In genomic region chr4:95409750-95410149, GRCh38 we compare ENCODE assay signal across 22 cellular contexts.
A peak's percentile ranks its signal among the peaks of the same experiment; 100 is the strongest.
DNase-seq lines count a peak whose midpoint lies in the region; ATAC-seq, FAIRE-seq and TF ChIP-seq lines count a peak whose summit lies in the region.
"Had no signal": no experiment of that assay in that cellular context is flagged by ENCODE, and none has a peak within 500 bp of the region (broad histone marks: within the 10 kb centered on the region; RNA-seq: fewer than 3 reads in every experiment).

No MANE protein-coding gene starts in this region.

- H3K4me3 ChIP-seq in A549: no peak overlapping the region
- H3K4me3 ChIP-seq in mammary epithelial cell (replicated peaks in 1 of 3; ENCODE audit: insufficient read depth in 1 of 3, low read depth in 2 of 3, low read length in 3 of 3): no peak overlapping the region
- H3K4me3 ChIP-seq: GM23338, K562, Peyer's patch had no signal

- no peak for TF ChIP-seq RAD21 in A549 (conservative IDR thresholded peaks at IDR 0.05 in 1 of 2, IDR thresholded peaks at IDR 0.05 in 1 of 2)

- no peak for TF ChIP-seq EP300 in A549 (IDR thresholded peaks at IDR 0.05)

- POLR2A ChIA-PET in A549 (lab: Yijun Ruan, JAX): no interaction called here

- no peak for FAIRE-seq in A549 (lab: Jason Lieb, UNC)
- FAIRE-seq: GM19239, K562 had no signal

- no peaks in the 10 kb centered on the region for H3K79me2 ChIP-seq in mammary epithelial cell (ENCODE audit: insufficient read depth, low read length)

- TF ChIP-seq CTCF in A549 (IDR thresholded peaks at IDR 0.05) (no peak), mammary epithelial cell (conservative IDR thresholded peaks at IDR 0.05 in 1 of 2, IDR thresholded peaks at IDR 0.05 in 1 of 2; ENCODE audit: extremely low read depth in 1 of 2, insufficient read depth in 1 of 2, low read depth in 1 of 2, low read length in 2 of 2) (no peak)

- in situ Hi-C loops in mammary epithelial cell (cut with MboI; ENCODE audit: low sequenced_read_pairs in 2 of 2): no loop called here

- intact Hi-C loops in mammary epithelial cell (cut with micrococcal nuclease): no loop called here

- peak overlapping the region; percentile 37 for H3K4me2 ChIP-seq in A549
- H3K4me2 ChIP-seq in mammary epithelial cell (ENCODE audit: insufficient read depth, low read depth, low read length): no peak overlapping the region
- H3K4me2 ChIP-seq: GM23338 had no signal

- no peaks in the 10 kb centered on the region for H3K27me3 ChIP-seq in mammary epithelial cell (ENCODE audit: insufficient read depth, low read length)
- H3K27me3 ChIP-seq: Peyer's patch had no signal

- no peak for TF ChIP-seq POLR2A in A549 (IDR thresholded peaks at IDR 0.05; ENCODE audit: low read length)

- DNase-seq in A549 (ENCODE audit: low read depth in 1 of 2, low spot score in 1 of 2) (no peak), caudate nucleus (lab: John Stamatoyannopoulos, UW) (peak in 25 of 61 donors; percentile 1 to 44 (median 16)), inferior parietal cortex (ENCODE audit: extremely low spot score) (peak; percentile 61), putamen (ENCODE audit: low spot score) (peak; percentile 64), mammary epithelial cell (no peak), Kasumi-1 (lab: John Stamatoyannopoulos, UW) (no peak)
- DNase-seq: Calu3; CD4-positive, alpha-beta memory T cell; GF-D8; HCEC 1CT; NCI-H1105; NCI-H1694; NCI-H510A; NCI-H748 treated with DMSO at 0.1 percent for 48 hours; NK-92 treated with Interleukin-12 subunit alpha and Interleukin-12 subunit beta, amount 100 ng/mL, for 24 hours; Peyer's patch had no signal

- H3K4me1 ChIP-seq in A549 (peaks cover 25% of the 10 kb centered on the region), mammary epithelial cell (ENCODE audit: insufficient read depth, low read length) (peaks cover 8% of the 10 kb centered on the region)
- H3K4me1 ChIP-seq: Peyer's patch had no signal

- dilution Hi-C loops in mammary epithelial cell (cut with HindIII; ENCODE audit: low sequenced_read_pairs): no loop called here

- no TSS peak for BruUV-seq in mammary epithelial cell (replicated peaks; lab: Mats Ljungman, UMichigan)

- 100% methylated on average over 2 of the region's 2 CpGs for WGBS in A549 (ENCODE audit: missing lambda C conversion rate)
- WGBS in mammary epithelial cell (ENCODE audit: low coverage, missing lambda C conversion rate): 100% methylated on average over 2 of the region's 2 CpGs

- CTCF ChIA-PET in A549 (lab: Yijun Ruan, JAX) (no interaction called here), mammary epithelial cell (lab: Charles Lee; ENCODE audit: low non-redundant PET) (no interaction called here)

- ATAC-seq in A549 (no peak), HG03025 (IDR thresholded peaks at IDR 0.05; ENCODE audit: low FRiP score, unreplicated experiment) (no peak), GM19395 (IDR thresholded peaks at IDR 0.05; ENCODE audit: unreplicated experiment) (no peak)
- ATAC-seq: GM23338, K562 had no signal

- H3K9me3 ChIP-seq in A549 (no peaks in the 10 kb centered on the region), mammary epithelial cell (replicated peaks; ENCODE audit: insufficient read depth, low read length) (no peaks in the 10 kb centered on the region)
- H3K9me3 ChIP-seq: Peyer's patch had no signal

- H2AFZ ChIP-seq in mammary epithelial cell (ENCODE audit: low read depth, low read length): no peak overlapping the region

- peak overlapping the region in 1 of 2 experiments; percentile 50; a peak in 4 of 6 replicates for H3K27ac ChIP-seq in A549
- peak overlapping the region; percentile 92 for H3K27ac ChIP-seq in caudate nucleus (ENCODE audit: low read depth, low read length)
- no peak overlapping the region for H3K27ac ChIP-seq in mammary epithelial cell (ENCODE audit: insufficient read depth, low read depth, low read length)
- H3K27ac ChIP-seq: 22Rv1, Peyer's patch had no signal

- no peaks in the 10 kb centered on the region for H3K36me3 ChIP-seq in mammary epithelial cell (ENCODE audit: insufficient read depth, low read length)
- H3K36me3 ChIP-seq: Peyer's patch had no signal

- no peak overlapping the region for H3K9ac ChIP-seq in mammary epithelial cell (ENCODE audit: insufficient read depth, low read length)

- H4K20me1 ChIP-seq in mammary epithelial cell (ENCODE audit: insufficient read depth, low read length): no peaks in the 10 kb centered on the region

TF ChIP-seq in A549, 52 proteins besides CTCF, POLR2A, EP300 and RAD21:
- no peak for TF ChIP-seq ZFP36 (IDR thresholded peaks at IDR 0.05; ENCODE audit: borderline replicate concordance, partially characterized antibody)
- TF ChIP-seq SREBF2 (IDR thresholded peaks at IDR 0.05): no peak
- TF ChIP-seq PBX3 (IDR thresholded peaks at IDR 0.05): no peak

Comparison
In these comparisons a context has a peak if more than half of its experiments do, and no peak if none do; other contexts are left out.
1. DNase-seq: peak in inferior parietal cortex (single experiment) and putamen (single experiment); none in A549 (0 of 2), mammary epithelial cell (single experiment) and Kasumi-1 (0 of 2).